In genomic region chr7:65638918-65639317, GRCh38 we compare ENCODE assay signal across 4 cellular contexts.
A peak's percentile ranks its signal among the peaks of the same experiment; 100 is the strongest.
DNase-seq lines count a peak whose midpoint lies in the region; ATAC-seq and TF ChIP-seq lines count a peak whose summit lies in the region.
"Not testable (repeated sequence)": the region's sequence is repeated elsewhere in the genome, so short reads cannot be mapped to it uniquely, and the experiment has no call there.

No MANE protein-coding gene starts in this region.

- intact Hi-C loops in HCT116 (cut with micrococcal nuclease); PC-3 (cut with micrococcal nuclease): not testable (repeated sequence)

- not testable (repeated sequence) for H3K9me2 ChIP-seq in HCT116 (ENCODE audit: insufficient read depth); PC-3 (replicated peaks; ENCODE audit: low read length)

- not testable (repeated sequence) for H2AFZ ChIP-seq in HCT116 (ENCODE audit: low read depth, low read length, poor library complexity, severe bottlenecking); PC-3 (ENCODE audit: low read length)

- H3K4me1 ChIP-seq in HCT116 (ENCODE audit: control insufficient read depth in 1 of 2, insufficient read depth in 2 of 2, low read length in 2 of 2); PC-3 (ENCODE audit: insufficient read depth, low read length); RWPE2 (ENCODE audit: insufficient read depth, poor library complexity, severe bottlenecking); foreskin keratinocyte: not testable (repeated sequence)

- not testable (repeated sequence) for TF ChIP-seq POLR2A in HCT116 (IDR thresholded peaks at IDR 0.05; ENCODE audit: borderline replicate concordance, extremely low read depth, insufficient read depth, insufficient read length)

- not testable (repeated sequence) for H3K9me3 ChIP-seq in HCT116 (ENCODE audit: control insufficient read depth in 1 of 2, insufficient read depth in 1 of 2, low read depth in 1 of 2, low read length in 2 of 2); PC-3 (ENCODE audit: low read length); RWPE2 (ENCODE audit: severe bottlenecking)

- H3K36me3 ChIP-seq in HCT116 (ENCODE audit: control insufficient read depth in 1 of 2, insufficient read depth in 2 of 2, low read length in 2 of 2); PC-3 (ENCODE audit: low read depth, low read length); RWPE2 (ENCODE audit: low read depth): not testable (repeated sequence)

- CTCF ChIA-PET in HCT116 (lab: Charles Lee); PC-3 (lab: Charles Lee): not testable (repeated sequence)

- H4K20me1 ChIP-seq in HCT116 (ENCODE audit: insufficient read depth); PC-3 (ENCODE audit: low read length): not testable (repeated sequence)

- not testable (repeated sequence) for H3K27ac ChIP-seq in HCT116 (ENCODE audit: low read depth, low read length); PC-3 (ENCODE audit: low read length); RWPE2 (ENCODE audit: poor library complexity, severe bottlenecking); foreskin keratinocyte

- not testable (repeated sequence) for H3K79me2 ChIP-seq in HCT116 (ENCODE audit: insufficient read depth, low read length); PC-3 (ENCODE audit: low read length)

- not testable (repeated sequence) for H3K4me3 ChIP-seq in HCT116 (replicated peaks in 1 of 2; ENCODE audit: low read depth in 1 of 2, low read length in 2 of 2); PC-3 (ENCODE audit: low read length); RWPE2 (ENCODE audit: severe bottlenecking)

- H3K4me2 ChIP-seq in HCT116 (ENCODE audit: low read length); PC-3 (ENCODE audit: low read length): not testable (repeated sequence)

- RAD21 ChIA-PET in HCT116 (lab: Charles Lee; ENCODE audit: low non-redundant PET in 1 of 2, low total read pairs in 2 of 2, uncharacterized antibody in 2 of 2, unreplicated experiment in 2 of 2) = not testable (repeated sequence)

- POLR2A ChIA-PET in HCT116 (lab: Charles Lee); PC-3 (lab: Charles Lee; ENCODE audit: unreplicated experiment): not testable (repeated sequence)

- not testable (repeated sequence) for H3K27me3 ChIP-seq in HCT116 (ENCODE audit: insufficient read depth, low read length); PC-3 (ENCODE audit: low read length); RWPE2 (ENCODE audit: insufficient read depth, poor library complexity, severe bottlenecking); foreskin keratinocyte

- H3F3A ChIP-seq in PC-3 (ENCODE audit: low read length, unreplicated experiment) = not testable (repeated sequence)

- DNase-seq in HCT116 (ENCODE audit: low read depth, low spot score); PC-3; RWPE2 (ENCODE audit: low spot score); foreskin keratinocyte: not testable (repeated sequence)

- peak; percentile 60 for ATAC-seq in HCT116
- ATAC-seq in PC-3 = peak; percentile 72
- ATAC-seq in RWPE2 (ENCODE audit: low read depth) = peak; percentile 42; the same call in 2 of the 3 replicates
- ATAC-seq in foreskin keratinocyte = peak; percentile 56

- H3K9ac ChIP-seq in HCT116 (ENCODE audit: low read length); PC-3 (ENCODE audit: low read length): not testable (repeated sequence)

- not testable (repeated sequence) for BruUV-seq in HCT116 (replicated peaks; lab: Mats Ljungman, UMichigan); PC-3 (replicated peaks; lab: Mats Ljungman, UMichigan)

- TF ChIP-seq RAD21 in HCT116 (IDR thresholded peaks at IDR 0.05; ENCODE audit: low read depth) = not testable (repeated sequence)

- TF ChIP-seq CTCF in HCT116 (IDR thresholded peaks at IDR 0.05 in 2 of 3, conservative IDR thresholded peaks at IDR 0.05 in 1 of 3; ENCODE audit: borderline replicate concordance in 1 of 3, insufficient read depth in 1 of 3, low read depth in 2 of 3, low read length in 2 of 3); PC-3 (conservative IDR thresholded peaks at IDR 0.05; ENCODE audit: low read depth, low read length); RWPE2 (IDR thresholded peaks at IDR 0.05; ENCODE audit: poor library complexity, severe bottlenecking); foreskin keratinocyte (conservative IDR thresholded peaks at IDR 0.05): not testable (repeated sequence)
